ENCODE assay signal across 1 cellular context in genomic region chr10:112548535-112549276, GRCh38.
A peak's percentile ranks its signal among the peaks of the same experiment; 100 is the strongest.
TF ChIP-seq lines count a peak whose summit lies in the region.

No MANE protein-coding gene starts in this region.

TF ChIP-seq in HCT116, 20 proteins besides CTCF, POLR2A, EP300 and RAD21 (continued from another document):
- TF ChIP-seq, protein P1, sequence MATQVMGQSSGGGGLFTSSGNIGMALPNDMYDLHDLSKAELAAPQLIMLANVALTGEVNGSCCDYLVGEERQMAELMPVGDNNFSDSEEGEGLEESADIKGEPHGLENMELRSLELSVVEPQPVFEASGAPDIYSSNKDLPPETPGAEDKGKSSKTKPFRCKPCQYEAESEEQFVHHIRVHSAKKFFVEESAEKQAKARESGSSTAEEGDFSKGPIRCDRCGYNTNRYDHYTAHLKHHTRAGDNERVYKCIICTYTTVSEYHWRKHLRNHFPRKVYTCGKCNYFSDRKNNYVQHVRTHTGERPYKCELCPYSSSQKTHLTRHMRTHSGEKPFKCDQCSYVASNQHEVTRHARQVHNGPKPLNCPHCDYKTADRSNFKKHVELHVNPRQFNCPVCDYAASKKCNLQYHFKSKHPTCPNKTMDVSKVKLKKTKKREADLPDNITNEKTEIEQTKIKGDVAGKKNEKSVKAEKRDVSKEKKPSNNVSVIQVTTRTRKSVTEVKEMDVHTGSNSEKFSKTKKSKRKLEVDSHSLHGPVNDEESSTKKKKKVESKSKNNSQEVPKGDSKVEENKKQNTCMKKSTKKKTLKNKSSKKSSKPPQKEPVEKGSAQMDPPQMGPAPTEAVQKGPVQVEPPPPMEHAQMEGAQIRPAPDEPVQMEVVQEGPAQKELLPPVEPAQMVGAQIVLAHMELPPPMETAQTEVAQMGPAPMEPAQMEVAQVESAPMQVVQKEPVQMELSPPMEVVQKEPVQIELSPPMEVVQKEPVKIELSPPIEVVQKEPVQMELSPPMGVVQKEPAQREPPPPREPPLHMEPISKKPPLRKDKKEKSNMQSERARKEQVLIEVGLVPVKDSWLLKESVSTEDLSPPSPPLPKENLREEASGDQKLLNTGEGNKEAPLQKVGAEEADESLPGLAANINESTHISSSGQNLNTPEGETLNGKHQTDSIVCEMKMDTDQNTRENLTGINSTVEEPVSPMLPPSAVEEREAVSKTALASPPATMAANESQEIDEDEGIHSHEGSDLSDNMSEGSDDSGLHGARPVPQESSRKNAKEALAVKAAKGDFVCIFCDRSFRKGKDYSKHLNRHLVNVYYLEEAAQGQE (IDR thresholded peaks at IDR 0.05; ENCODE audit: low read depth) = no peak
- TF ChIP-seq EZH2phosphoT487 (IDR thresholded peaks at IDR 0.05; ENCODE audit: borderline replicate concordance) = no peak
- TF ChIP-seq CBX3 (IDR thresholded peaks at IDR 0.05; ENCODE audit: low read depth) = peak; percentile 65
- TF ChIP-seq SIN3A (IDR thresholded peaks at IDR 0.05; ENCODE audit: low read depth) = peak; percentile 34; the same call in 1 of the 2 replicates
- no peak for TF ChIP-seq ZBTB33 (IDR thresholded peaks at IDR 0.05; ENCODE audit: extremely low read depth, insufficient replicate concordance, low read length)
- no peak for TF ChIP-seq YY1 (IDR thresholded peaks at IDR 0.05; ENCODE audit: extremely low read depth, insufficient replicate concordance, low read depth, low read length)
- 0 out of 2 replicates have a peak, but pooled peaks have one; percentile 2 for TF ChIP-seq EGR1 (IDR thresholded peaks at IDR 0.05; ENCODE audit: low read depth)
- no peak for TF ChIP-seq ELF1 (IDR thresholded peaks at IDR 0.05; ENCODE audit: borderline replicate concordance, low read depth)
- no peak for TF ChIP-seq ZFX (IDR thresholded peaks at IDR 0.05)
- TF ChIP-seq EZH2 (IDR thresholded peaks at IDR 0.05) = no peak
- peak; percentile 90 for TF ChIP-seq TCF7L2 (IDR thresholded peaks at IDR 0.05; ENCODE audit: borderline replicate concordance, extremely low read depth, insufficient read depth, insufficient read length)
- TF ChIP-seq POLR2AphosphoS5 (IDR thresholded peaks at IDR 0.05; ENCODE audit: low read depth, low read length) = no peak
- TF ChIP-seq, protein P2, sequence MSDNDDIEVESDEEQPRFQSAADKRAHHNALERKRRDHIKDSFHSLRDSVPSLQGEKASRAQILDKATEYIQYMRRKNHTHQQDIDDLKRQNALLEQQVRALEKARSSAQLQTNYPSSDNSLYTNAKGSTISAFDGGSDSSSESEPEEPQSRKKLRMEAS (IDR thresholded peaks at IDR 0.05) = no peak
- TF ChIP-seq JUND (IDR thresholded peaks at IDR 0.05) = peak; percentile 64
